11 cellular contexts compared by ENCODE assay signal in genomic region chr3:194575484-194576210, GRCh38. TPM values are rescaled to one million over a fixed set of nuclear protein-coding genes. Genes with fewer than 3 reads are reported as not detected.
DNase-seq lines count a peak whose midpoint lies in the region; ATAC-seq, FAIRE-seq and TF ChIP-seq lines count a peak whose summit lies in the region.
"Had no signal": no experiment of that assay in that cellular context is flagged by ENCODE, and none has a peak within 500 bp of the region (broad histone marks: within the 10 kb centered on the region; RNA-seq: fewer than 3 reads in every experiment).

No MANE protein-coding gene starts in this region.

- peak overlapping the region; percentile 8 for H3K27ac Mint-ChIP-seq in dendritic cell treated with granulocyte-macrophage colony-stimulating factor and Interleukin-4, amounts not matched to agents 40 ng/mL and 50 ng/mL, for 4 days
- H3K27ac Mint-ChIP-seq: CD8-positive, alpha-beta T cell had no signal

- no peaks in the 10 kb centered on the region for H3K9me3 ChIP-seq in liver (ENCODE audit: control insufficient read depth in 4 of 4, low read length in 3 of 4)

- H3K27ac ChIP-seq in liver (ENCODE audit: low read depth in 1 of 2, low read length in 2 of 2): peak overlapping the region; percentile 2 to 48

- H3K9me3 Mint-ChIP-seq in dendritic cell treated with granulocyte-macrophage colony-stimulating factor and Interleukin-4, amounts not matched to agents 40 ng/mL and 50 ng/mL, for 4 days: no peaks in the 10 kb centered on the region
- H3K9me3 Mint-ChIP-seq: CD8-positive, alpha-beta T cell had no signal

- CTCF ChIA-PET in GM10248 (lab: Yijun Ruan, JAX): interaction anchor here (1.3 to 2.0 kb wide), 2 partner anchors 12 to 103 kb away, joined by 4 to 13 read pairs; no protein-coding TSS in a partner anchor

- TF ChIP-seq POLR2A in GM12891 (IDR thresholded peaks at IDR 0.05; ENCODE audit: low read depth, low read length): no peak

- H3K36me3 Mint-ChIP-seq in dendritic cell treated with granulocyte-macrophage colony-stimulating factor and Interleukin-4, amounts not matched to agents 40 ng/mL and 50 ng/mL, for 4 days (ENCODE audit: low read depth): no peaks in the 10 kb centered on the region
- H3K36me3 Mint-ChIP-seq: CD8-positive, alpha-beta T cell had no signal

- intact Hi-C loops in dendritic cell treated with granulocyte-macrophage colony-stimulating factor and Interleukin-4, amounts not matched to agents 40 ng/mL and 50 ng/mL, for 4 days (cut with micrococcal nuclease): no loop called here

- DNase-seq in AG20443 (ENCODE audit: low spot score): peak; percentile 69
- peak; percentile 89 to 96 for DNase-seq in NOMO-1 (lab: John Stamatoyannopoulos, UW; ENCODE audit: unreplicated experiment in 2 of 2)
- DNase-seq in hepatic stellate cell (ENCODE audit: low spot score): no peak
- DNase-seq in GM10248 (ENCODE audit: extremely low spot score): no peak
- no peak for DNase-seq in GM12891 (ENCODE audit: insufficient read length, low spot score)
- DNase-seq: CD8-positive, alpha-beta T cell; NCI-H1105; occipital lobe had no signal

- no peak for TF ChIP-seq CTCF in liver (IDR thresholded peaks at IDR 0.05; ENCODE audit: low read depth, low read length, missing input control)
- no peak for TF ChIP-seq CTCF in GM10248 (IDR thresholded peaks at IDR 0.05; ENCODE audit: control extremely low read depth, extremely low read depth, low read depth, missing control alignments)

- POLR2A ChIA-PET in GM10248 (lab: Yijun Ruan, JAX): no interaction called here

- no peaks in the 10 kb centered on the region for H3K27me3 ChIP-seq in liver (ENCODE audit: control insufficient read depth in 4 of 4, insufficient read depth in 4 of 4, low read length in 3 of 4)

- no peak overlapping the region for H3K4me3 Mint-ChIP-seq in dendritic cell treated with granulocyte-macrophage colony-stimulating factor and Interleukin-4, amounts not matched to agents 40 ng/mL and 50 ng/mL, for 4 days
- H3K4me3 Mint-ChIP-seq: CD8-positive, alpha-beta T cell had no signal

- peaks cover 8% of the 10 kb centered on the region for H3K27me3 Mint-ChIP-seq in dendritic cell treated with granulocyte-macrophage colony-stimulating factor and Interleukin-4, amounts not matched to agents 40 ng/mL and 50 ng/mL, for 4 days

- no peak overlapping the region for H3K4me3 ChIP-seq in liver (ENCODE audit: low read depth in 1 of 3, low read length in 3 of 3)

- ATAC-seq in GM21381 (IDR thresholded peaks at IDR 0.05; ENCODE audit: unreplicated experiment): no peak
- ATAC-seq: CD8-positive, alpha-beta T cell had no signal

- peaks cover 5 to 15% (median 13%) of the 10 kb centered on the region in 4 donors for H3K4me1 ChIP-seq in liver (ENCODE audit: control insufficient read depth in 4 of 4, insufficient read depth in 4 of 4, low read length in 3 of 4)

- H3K9ac ChIP-seq in liver (ENCODE audit: low read depth in 1 of 2, low read length in 2 of 2): no peak overlapping the region

- WGBS in liver: 71% methylated on average over 9 of the region's 9 CpGs

- H3K36me3 ChIP-seq in liver (ENCODE audit: control insufficient read depth in 4 of 4, insufficient read depth in 3 of 4, low read depth in 1 of 4, low read length in 3 of 4): no peaks in the 10 kb centered on the region

- peaks cover 70% of the 10 kb centered on the region for H3K4me1 Mint-ChIP-seq in dendritic cell treated with granulocyte-macrophage colony-stimulating factor and Interleukin-4, amounts not matched to agents 40 ng/mL and 50 ng/mL, for 4 days (ENCODE audit: low read depth)

- peak; percentile 29 to 55 for TF ChIP-seq RAD21 in liver (IDR thresholded peaks at IDR 0.05)

- FAIRE-seq in GM12891 (lab: Jason Lieb, UNC): no peak

TF ChIP-seq in liver, 16 proteins besides CTCF, POLR2A, EP300 and RAD21 (continues in another document):
- TF ChIP-seq, protein P1, sequence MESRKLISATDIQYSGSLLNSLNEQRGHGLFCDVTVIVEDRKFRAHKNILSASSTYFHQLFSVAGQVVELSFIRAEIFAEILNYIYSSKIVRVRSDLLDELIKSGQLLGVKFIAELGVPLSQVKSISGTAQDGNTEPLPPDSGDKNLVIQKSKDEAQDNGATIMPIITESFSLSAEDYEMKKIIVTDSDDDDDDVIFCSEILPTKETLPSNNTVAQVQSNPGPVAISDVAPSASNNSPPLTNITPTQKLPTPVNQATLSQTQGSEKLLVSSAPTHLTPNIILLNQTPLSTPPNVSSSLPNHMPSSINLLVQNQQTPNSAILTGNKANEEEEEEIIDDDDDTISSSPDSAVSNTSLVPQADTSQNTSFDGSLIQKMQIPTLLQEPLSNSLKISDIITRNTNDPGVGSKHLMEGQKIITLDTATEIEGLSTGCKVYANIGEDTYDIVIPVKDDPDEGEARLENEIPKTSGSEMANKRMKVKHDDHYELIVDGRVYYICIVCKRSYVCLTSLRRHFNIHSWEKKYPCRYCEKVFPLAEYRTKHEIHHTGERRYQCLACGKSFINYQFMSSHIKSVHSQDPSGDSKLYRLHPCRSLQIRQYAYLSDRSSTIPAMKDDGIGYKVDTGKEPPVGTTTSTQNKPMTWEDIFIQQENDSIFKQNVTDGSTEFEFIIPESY (IDR thresholded peaks at IDR 0.05): no peak
- TF ChIP-seq EGR1 (IDR thresholded peaks at IDR 0.05; ENCODE audit: low read depth in 2 of 2) (no peak), YY1 (IDR thresholded peaks at IDR 0.05) (no peak), RXRA (IDR thresholded peaks at IDR 0.05) (peak in 1 of 2 donors; percentile 30), NR2F2 (IDR thresholded peaks at IDR 0.05) (no peak), TAF1 (conservative IDR thresholded peaks at IDR 0.05) (no peak), HNF4A (conservative IDR thresholded peaks at IDR 0.05) (peak; percentile 25)
- TF ChIP-seq, protein P2, sequence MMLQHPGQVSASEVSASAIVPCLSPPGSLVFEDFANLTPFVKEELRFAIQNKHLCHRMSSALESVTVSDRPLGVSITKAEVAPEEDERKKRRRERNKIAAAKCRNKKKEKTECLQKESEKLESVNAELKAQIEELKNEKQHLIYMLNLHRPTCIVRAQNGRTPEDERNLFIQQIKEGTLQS (IDR thresholded peaks at IDR 0.05): no peak
- TF ChIP-seq, protein P3, sequence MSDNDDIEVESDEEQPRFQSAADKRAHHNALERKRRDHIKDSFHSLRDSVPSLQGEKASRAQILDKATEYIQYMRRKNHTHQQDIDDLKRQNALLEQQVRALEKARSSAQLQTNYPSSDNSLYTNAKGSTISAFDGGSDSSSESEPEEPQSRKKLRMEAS (IDR thresholded peaks at IDR 0.05): no peak

TF ChIP-seq in GM12891, 5 proteins besides CTCF, POLR2A, EP300 and RAD21:
- TF ChIP-seq PAX5 (IDR thresholded peaks at IDR 0.05; ENCODE audit: insufficient read depth, low read length, severe bottlenecking) (no peak), POU2F2 (IDR thresholded peaks at IDR 0.05; ENCODE audit: low read depth, low read length) (no peak), SPI1 (IDR thresholded peaks at IDR 0.05; ENCODE audit: low read depth, low read length) (no peak), TAF1 (IDR thresholded peaks at IDR 0.05; ENCODE audit: low read depth, low read length) (no peak), POLR2AphosphoS5 (IDR thresholded peaks at IDR 0.05; ENCODE audit: low read depth, low read length) (no peak)

RNA-seq across cellular contexts. Expression of gene TMEM44, which starts 57.6 kb away (rescaled TPM):
- 1 to 10 TPM; 3.4 to 5.0 TPM for total RNA-seq in liver
- 1 to 10 TPM; 1.8 to 3.0 TPM for polyA plus RNA-seq in liver
- polyA plus RNA-seq in GM12891 (2012; ENCODE audit: low read depth, missing spikeins): 5.9 TPM

Comparison
In these comparisons a context has a peak if more than half of its experiments do, and no peak if none do; other contexts are left out.
1. DNase-seq: peak in AG20443 (single experiment) and NOMO-1 (2 of 2); none in hepatic stellate cell (single experiment), GM10248 (single experiment) and GM12891 (single experiment).